9 cellular contexts compared by ENCODE assay signal in genomic region chr3:105822171-105823123, GRCh38. TPM values are rescaled to one million over a fixed set of nuclear protein-coding genes. Genes with fewer than 3 reads are reported as not detected.
DNase-seq lines count a peak whose midpoint lies in the region; ATAC-seq, FAIRE-seq and TF ChIP-seq lines count a peak whose summit lies in the region.
"Had no signal": no experiment of that assay in that cellular context is flagged by ENCODE, and none has a peak within 500 bp of the region (broad histone marks: within the 10 kb centered on the region; RNA-seq: fewer than 3 reads in every experiment).

No MANE protein-coding gene starts in this region.

- intact Hi-C loops in activated CD4-positive, alpha-beta T cell treated with anti-CD3 and anti-CD28 coated beads for 36 hours (cut with DNase I, micrococcal nuclease): loop anchor here in 1 of 2 experiments (2.0 kb wide), 1 partner anchor 16 kb away; no protein-coding TSS in a partner anchor

- POLR2A ChIA-PET in activated CD4-positive, alpha-beta T cell treated with anti-CD3 and anti-CD28 coated beads for 36 hours (lab: Charles Lee): interaction anchor here (0.9 kb wide), 1 partner anchor 46 kb away, joined by 4 read pairs; no protein-coding TSS in a partner anchor

- CTCF ChIA-PET in activated CD4-positive, alpha-beta T cell treated with anti-CD3 and anti-CD28 coated beads for 36 hours (lab: Charles Lee): interaction anchor here (1.0 to 1.1 kb wide), 2 partner anchors 47 to 55 kb away, joined by 4 read pairs; no protein-coding TSS in a partner anchor

- no peak for DNase-seq in activated CD4-positive, alpha-beta T cell treated with anti-CD3 and anti-CD28 coated beads for 36 hours
- DNase-seq in activated CD4-positive, alpha-beta T cell treated with anti-CD3 and anti-CD28 coated beads for 48 hours: no peak
- no peak for DNase-seq in thoracic aorta (ENCODE audit: low spot score)
- no peak for DNase-seq in islet precursor cell
- DNase-seq in iPS-NIHi11 (ENCODE audit: low spot score): no peak

- H3K36me3 Mint-ChIP-seq in activated CD4-positive, alpha-beta T cell treated with anti-CD3 and anti-CD28 coated beads for 36 hours (ENCODE audit: low read depth): peaks cover 71% of the 10 kb centered on the region
- H3K36me3 Mint-ChIP-seq in activated T-helper 17 cell treated with anti-CD3 and anti-CD28 coated beads, Interleukin-2, amount 50 U/mL, for 72 hours (ENCODE audit: low read depth): peaks cover 84% of the 10 kb centered on the region

- H3K27ac ChIP-seq in thoracic aorta: peak overlapping the region; percentile 21 to 47

- no peaks in the 10 kb centered on the region for H3K9me3 ChIP-seq in thoracic aorta
- H3K9me3 ChIP-seq: prostate gland had no signal

- no peaks in the 10 kb centered on the region for H3K36me3 ChIP-seq in thoracic aorta
- H3K36me3 ChIP-seq: prostate gland had no signal

- H3K27ac Mint-ChIP-seq in activated CD4-positive, alpha-beta T cell treated with anti-CD3 and anti-CD28 coated beads for 36 hours: peak overlapping the region; percentile 94
- peak overlapping the region; percentile 99 for H3K27ac Mint-ChIP-seq in activated T-helper 17 cell treated with anti-CD3 and anti-CD28 coated beads, Interleukin-2, amount 50 U/mL, for 72 hours

- FAIRE-seq in islet of Langerhans (lab: Jason Lieb, UNC): peak; percentile 79

- H3K9me3 Mint-ChIP-seq in activated CD4-positive, alpha-beta T cell treated with anti-CD3 and anti-CD28 coated beads for 36 hours (ENCODE audit: low read depth): peaks cover 3% of the 10 kb centered on the region
- no peaks in the 10 kb centered on the region for H3K9me3 Mint-ChIP-seq in activated T-helper 17 cell treated with anti-CD3 and anti-CD28 coated beads, Interleukin-2, amount 50 U/mL, for 72 hours

- no peaks in the 10 kb centered on the region for H3K27me3 ChIP-seq in thoracic aorta (replicated peaks; ENCODE audit: insufficient read depth)

- no peak overlapping the region for H3K4me3 Mint-ChIP-seq in activated CD4-positive, alpha-beta T cell treated with anti-CD3 and anti-CD28 coated beads for 36 hours
- peak overlapping the region; percentile 79 for H3K4me3 Mint-ChIP-seq in activated T-helper 17 cell treated with anti-CD3 and anti-CD28 coated beads, Interleukin-2, amount 50 U/mL, for 72 hours

- peaks cover 67% of the 10 kb centered on the region for H3K4me1 Mint-ChIP-seq in activated CD4-positive, alpha-beta T cell treated with anti-CD3 and anti-CD28 coated beads for 36 hours
- peaks cover 49% of the 10 kb centered on the region for H3K4me1 Mint-ChIP-seq in activated T-helper 17 cell treated with anti-CD3 and anti-CD28 coated beads, Interleukin-2, amount 50 U/mL, for 72 hours

- no peak for TF ChIP-seq CTCF in thoracic aorta (IDR thresholded peaks at IDR 0.05)

- no peak for ATAC-seq in activated CD4-positive, alpha-beta T cell treated with anti-CD3 and anti-CD28 coated beads for 36 hours
- ATAC-seq in activated T-helper 17 cell treated with anti-CD3 and anti-CD28 coated beads, Interleukin-2, amount 50 U/mL, for 72 hours (replicated peaks): no peak
- ATAC-seq in thoracic aorta (ENCODE audit: insufficient number of reproducible peaks, low FRiP score, low read depth): no peak
- no peak for ATAC-seq in HG03378 (IDR thresholded peaks at IDR 0.05; ENCODE audit: unreplicated experiment)

- H3K4me1 ChIP-seq in thoracic aorta (ENCODE audit: control insufficient read depth in 1 of 2, low read depth in 2 of 2): peaks cover 15 to 31% of the 10 kb centered on the region in 2 donors
- H3K4me1 ChIP-seq: prostate gland had no signal

- H3K27me3 Mint-ChIP-seq in activated CD4-positive, alpha-beta T cell treated with anti-CD3 and anti-CD28 coated beads for 36 hours: no peaks in the 10 kb centered on the region
- no peaks in the 10 kb centered on the region for H3K27me3 Mint-ChIP-seq in activated T-helper 17 cell treated with anti-CD3 and anti-CD28 coated beads, Interleukin-2, amount 50 U/mL, for 72 hours

- no peak overlapping the region for H3K4me3 ChIP-seq in thoracic aorta
- H3K4me3 ChIP-seq: prostate gland had no signal

RNA-seq across cellular contexts. Expression of gene CBLB, which starts 46.4 kb away (rescaled TPM):
- total RNA-seq in activated CD4-positive, alpha-beta T cell treated with anti-CD3 and anti-CD28 coated beads for 36 hours: 100 to 1,000 TPM; 112 to 163 TPM
- 100 to 1,000 TPM in 1 of 2 donors, 10 to 100 TPM in 1; 41.4 to 110 TPM for total RNA-seq in activated T-helper 17 cell treated with anti-CD3 and anti-CD28 coated beads, Interleukin-2, amount 50 U/mL, for 72 hours
- total RNA-seq in thoracic aorta: 100 to 1,000 TPM in 1 of 2 donors, 10 to 100 TPM in 1; 51.0 to 145 TPM
